Comparison of ENCODE assay signal across 9 cellular contexts in the genomic region with DNA sequence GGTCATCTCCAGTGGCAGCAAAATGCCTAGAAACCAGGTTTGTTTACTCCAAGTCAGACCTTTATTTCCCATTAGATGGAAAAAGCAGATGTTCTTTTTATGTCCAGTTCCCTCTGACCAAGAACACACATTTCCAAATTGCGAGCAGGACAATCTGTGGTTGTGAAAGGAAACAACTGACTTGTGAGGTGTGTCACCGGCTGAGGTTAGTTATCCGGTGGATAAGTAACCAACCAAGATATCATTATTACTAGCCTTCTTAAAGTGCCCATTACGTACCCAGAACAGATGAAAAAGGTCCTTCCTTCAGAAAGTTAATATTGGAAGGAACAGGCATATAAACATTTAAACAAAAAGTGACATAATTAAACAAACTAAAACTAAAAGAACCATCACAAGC.
DNase-seq lines count a peak whose midpoint lies in the region; ATAC-seq, FAIRE-seq and TF ChIP-seq lines count a peak whose summit lies in the region.
"Had no signal": no experiment of that assay in that cellular context is flagged by ENCODE, and none has a peak within 500 bp of the region (broad histone marks: within the 10 kb centered on the region; RNA-seq: fewer than 3 reads in every experiment).

No MANE protein-coding gene starts in this region.

- H3K79me2 ChIP-seq in OCI-LY3 (ENCODE audit: low read length) = no peaks in the 10 kb centered on the region

- H3K9me3 ChIP-seq in A549 (no peaks in the 10 kb centered on the region), OCI-LY3 (ENCODE audit: insufficient read depth, low read length) (no peaks in the 10 kb centered on the region)

- TF ChIP-seq RAD21 in A549 (conservative IDR thresholded peaks at IDR 0.05 in 1 of 2, IDR thresholded peaks at IDR 0.05 in 1 of 2) = no peak

- H2AFZ ChIP-seq in OCI-LY3 (ENCODE audit: low read depth, low read length) = no peak overlapping the region

- DNase-seq in A549 (ENCODE audit: low read depth in 1 of 2, low spot score in 1 of 2) = peak in 1 of 2 experiments; percentile 20
- peak; percentile 43 for DNase-seq in kidney glomerular epithelial cell (lab: John Stamatoyannopoulos, UW)
- no peak for DNase-seq in activated naive CD8-positive, alpha-beta T cell treated with anti-CD3 and anti-CD28 coated beads, Interleukin-2, amount 50 U/mL, for 24 hours
- DNase-seq in NCI-H526 (lab: John Stamatoyannopoulos, UW) = no peak
- DNase-seq in 8988T = no peak

- no peak for TF ChIP-seq EP300 in A549 (IDR thresholded peaks at IDR 0.05)

- no peak overlapping the region for H3K27ac Mint-ChIP-seq in activated naive CD8-positive, alpha-beta T cell treated with anti-CD3 and anti-CD28 coated beads, Interleukin-2, amount 50 U/mL, for 24 hours

- no peaks in the 10 kb centered on the region for H3K9me3 Mint-ChIP-seq in activated naive CD8-positive, alpha-beta T cell treated with anti-CD3 and anti-CD28 coated beads, Interleukin-2, amount 50 U/mL, for 24 hours

- no peaks in the 10 kb centered on the region for H4K20me1 ChIP-seq in OCI-LY3 (ENCODE audit: insufficient read depth, low read length)

- POLR2A ChIA-PET in A549 (lab: Yijun Ruan, JAX) = no interaction called here

- H3K4me2 ChIP-seq in A549 (peak overlapping the region; percentile 21), OCI-LY3 (ENCODE audit: low read length) (peak overlapping the region; percentile 78)

- no peak overlapping the region for H3K4me3 Mint-ChIP-seq in activated naive CD8-positive, alpha-beta T cell treated with anti-CD3 and anti-CD28 coated beads, Interleukin-2, amount 50 U/mL, for 24 hours

- H3K4me1 ChIP-seq in A549 (peaks cover 37% of the 10 kb centered on the region), OCI-LY3 (ENCODE audit: low read length) (peaks cover 40% of the 10 kb centered on the region)

- no peaks in the 10 kb centered on the region for H3K27me3 ChIP-seq in OCI-LY3 (ENCODE audit: low read depth, low read length)

- H3K27me3 Mint-ChIP-seq in activated naive CD8-positive, alpha-beta T cell treated with anti-CD3 and anti-CD28 coated beads, Interleukin-2, amount 50 U/mL, for 24 hours = no peaks in the 10 kb centered on the region

- peaks cover 3% of the 10 kb centered on the region for H3K36me3 Mint-ChIP-seq in activated naive CD8-positive, alpha-beta T cell treated with anti-CD3 and anti-CD28 coated beads, Interleukin-2, amount 50 U/mL, for 24 hours (ENCODE audit: low read depth)

- WGBS in A549 (ENCODE audit: missing lambda C conversion rate) = 26% methylated on average over 4 of the region's 4 CpGs

- H3K27ac ChIP-seq in A549 (peak overlapping the region; percentile 19 to 46; a peak in 4 of 6 replicates), OCI-LY3 (ENCODE audit: low read length) (peak overlapping the region; percentile 85)
- H3K27ac ChIP-seq: C4-2B had no signal

- ATAC-seq in A549 = no peak
- peak; percentile 52 for ATAC-seq in GM21717 (IDR thresholded peaks at IDR 0.05; ENCODE audit: unreplicated experiment)
- ATAC-seq in GM21367 (IDR thresholded peaks at IDR 0.05; ENCODE audit: unreplicated experiment) = no peak
- ATAC-seq in activated naive CD8-positive, alpha-beta T cell treated with anti-CD3 and anti-CD28 coated beads, Interleukin-2, amount 50 U/mL, for 24 hours = no peak

- H3K36me3 ChIP-seq in OCI-LY3 (replicated peaks; ENCODE audit: low read depth, low read length) = peaks cover 3% of the 10 kb centered on the region

- FAIRE-seq in A549 (lab: Jason Lieb, UNC) = no peak

- CTCF ChIA-PET in A549 (lab: Yijun Ruan, JAX) = interaction anchor here (0.9 to 4.1 kb wide), 11 partner anchors 11 to 549 kb away, joined by 3 to 74 read pairs (median 16); partner anchors contain the start of gene ZFP36L2

- H3K4me3 ChIP-seq in A549 = no peak overlapping the region
- H3K4me3 ChIP-seq in OCI-LY3 (ENCODE audit: low read length) = peak overlapping the region; percentile 56

- H3K9ac ChIP-seq in OCI-LY3 (ENCODE audit: low read length) = peak overlapping the region; percentile 56

- H3K4me1 Mint-ChIP-seq in activated naive CD8-positive, alpha-beta T cell treated with anti-CD3 and anti-CD28 coated beads, Interleukin-2, amount 50 U/mL, for 24 hours = peaks cover 6% of the 10 kb centered on the region

- no peak for TF ChIP-seq CTCF in A549 (IDR thresholded peaks at IDR 0.05)
- TF ChIP-seq CTCF in OCI-LY3 (IDR thresholded peaks at IDR 0.05; ENCODE audit: low read depth, low read length) = no peak

- no peak for TF ChIP-seq POLR2A in A549 (IDR thresholded peaks at IDR 0.05; ENCODE audit: low read length)

TF ChIP-seq in A549, 52 proteins besides CTCF, POLR2A, EP300 and RAD21:
- TF ChIP-seq RNF2 (IDR thresholded peaks at IDR 0.05; ENCODE audit: borderline replicate concordance, low read depth) (no peak), ZC3H11A (IDR thresholded peaks at IDR 0.05) (no peak), E2F6 (IDR thresholded peaks at IDR 0.05; ENCODE audit: borderline replicate concordance, low read depth) (no peak), MYC (IDR thresholded peaks at IDR 0.05; ENCODE audit: borderline replicate concordance, low read length) (no peak), FOSB (CRISPR knock-in tag; IDR thresholded peaks at IDR 0.05) (no peak), CHD2 (IDR thresholded peaks at IDR 0.05; ENCODE audit: low read length, partially characterized antibody) (no peak), NFE2L2 (conservative IDR thresholded peaks at IDR 0.05; ENCODE audit: low read length) (no peak)
